ENCODE assay signal across 25 cellular contexts in genomic region chr2:187261705-187262104, GRCh38.
DNase-seq lines count a peak whose midpoint lies in the region; ATAC-seq, FAIRE-seq and TF ChIP-seq lines count a peak whose summit lies in the region.
"Had no signal": no experiment of that assay in that cellular context is flagged by ENCODE, and none has a peak within 500 bp of the region (broad histone marks: within the 10 kb centered on the region; RNA-seq: fewer than 3 reads in every experiment).

No MANE protein-coding gene starts in this region.

- H3K4ac ChIP-seq in H9 (ENCODE audit: low read depth, low read length), result no peak overlapping the region

- POLR2A ChIA-PET in WTC11 (lab: Charles Lee), result no interaction called here

- no peaks in the 10 kb centered on the region for H4K20me1 ChIP-seq in H9 (ENCODE audit: control insufficient read depth, insufficient read depth, insufficient read length)
- H4K20me1 ChIP-seq: BLaER1 had no signal

- H3K27ac Mint-ChIP-seq in H9 (peak overlapping the region in 2 of 3 experiments; percentile 34 to 54; a peak in 2 of 7 replicates), WTC11 (peak overlapping the region; percentile 15; the same call in 1 of the 2 replicates)
- H3K27ac Mint-ChIP-seq: CD14-positive monocyte; CD4-positive, alpha-beta memory T cell; CD4-positive, CD25-positive, alpha-beta regulatory T cell; CD8-positive, alpha-beta memory T cell had no signal

- H3K27me3 ChIP-seq in H9 (ENCODE audit: insufficient read depth, low read length), result no peaks in the 10 kb centered on the region
- H3K27me3 ChIP-seq: BE2C, BLaER1 had no signal

- no peak overlapping the region for H3K23ac ChIP-seq in H9 (ENCODE audit: insufficient read length, low read depth, low read length)

- H3K27me3 Mint-ChIP-seq in H9 (ENCODE audit: low read depth) (no peaks in the 10 kb centered on the region), WTC11 (ENCODE audit: low read depth) (no peaks in the 10 kb centered on the region)
- H3K27me3 Mint-ChIP-seq: CD4-positive, alpha-beta memory T cell; CD4-positive, CD25-positive, alpha-beta regulatory T cell; CD8-positive, alpha-beta memory T cell had no signal

- no peak overlapping the region for H3K18ac ChIP-seq in H9 (ENCODE audit: insufficient read length, low read depth, low read length)

- H3K4me2 ChIP-seq in H9 (ENCODE audit: insufficient read depth, insufficient read length, low read length), result no peak overlapping the region
- H3K4me2 ChIP-seq: BLaER1 had no signal

- no peak overlapping the region for H2AK5ac ChIP-seq in H9 (ENCODE audit: insufficient read length, low read length)

- H4K91ac ChIP-seq in H9 (ENCODE audit: insufficient read length, low read depth, low read length), result no peak overlapping the region

- H3K4me3 Mint-ChIP-seq in H9 (no peak overlapping the region), WTC11 (no peak overlapping the region)
- H3K4me3 Mint-ChIP-seq: CD14-positive monocyte; CD4-positive, CD25-positive, alpha-beta regulatory T cell; CD8-positive, alpha-beta memory T cell had no signal

- H2BK12ac ChIP-seq in H9 (ENCODE audit: insufficient read length, low read depth, low read length), result no peak overlapping the region

- no peaks in the 10 kb centered on the region for H3K4me1 ChIP-seq in H9 (ENCODE audit: insufficient read depth, low read length)
- H3K4me1 ChIP-seq: BE2C, BLaER1 had no signal

- ATAC-seq in WTC11 (no peak), HG02938 (IDR thresholded peaks at IDR 0.05; ENCODE audit: unreplicated experiment) (no peak), GM18858 (IDR thresholded peaks at IDR 0.05; ENCODE audit: unreplicated experiment) (no peak), GM21526 (IDR thresholded peaks at IDR 0.05; ENCODE audit: low FRiP score, unreplicated experiment) (no peak)

- CTCF ChIA-PET in WTC11 (lab: Charles Lee), result no interaction called here

- no peak overlapping the region for H3K27ac ChIP-seq in H9 (ENCODE audit: insufficient read length, low read depth, low read length)
- H3K27ac ChIP-seq: BLaER1 had no signal

- no peaks in the 10 kb centered on the region for H3K9me3 ChIP-seq in H9 (ENCODE audit: control insufficient read depth, low read depth, low read length)
- H3K9me3 ChIP-seq: BE2C, BLaER1 had no signal

- H3T11ph ChIP-seq in H9 (ENCODE audit: low read length), result no peak overlapping the region

- no peak overlapping the region for H2AFZ ChIP-seq in H9 (ENCODE audit: low read length)

- H3K9ac ChIP-seq in H9 (ENCODE audit: extremely low read depth, insufficient read length, low read length), result no peak overlapping the region
- H3K9ac ChIP-seq: BLaER1 had no signal

- DNase-seq in H9 (no peak), WTC11 (ENCODE audit: low spot score) (no peak)
- DNase-seq: 8988T; ACHN; BE2C; C1 segment of cervical spinal cord; CD4-positive, alpha-beta memory T cell; CD4-positive, CD25-positive, alpha-beta regulatory T cell; CD8-positive, alpha-beta memory T cell; COR-L47; DMS 273 treated with DMSO at 0.1 percent for 48 hours; DMS153; DMS53; DMS79; DND-41; EL; GF-D8 had no signal

- H3K14ac ChIP-seq in H9 (ENCODE audit: insufficient read depth, low read length), result no peak overlapping the region

- H4K8ac ChIP-seq in H9 (replicated peaks; ENCODE audit: insufficient read length, low read depth, low read length), result no peak overlapping the region

- no peaks in the 10 kb centered on the region for H3K23me2 ChIP-seq in H9 (ENCODE audit: insufficient read length, low read depth, low read length, poor library complexity, severe bottlenecking)

- H3K79me2 ChIP-seq in H9 (ENCODE audit: insufficient read depth, low read length), result no peaks in the 10 kb centered on the region

- TF ChIP-seq CTCF in H9 (conservative IDR thresholded peaks at IDR 0.05) (no peak), WTC11 (IDR thresholded peaks at IDR 0.05) (no peak)

- FAIRE-seq in G401.6 (lab: Jason Lieb, UNC), result peak; percentile 30
- FAIRE-seq: A204.1, GM12891 had no signal

- no peak overlapping the region for H2BK5ac ChIP-seq in H9 (ENCODE audit: insufficient read length, low read length)

- H3K56ac ChIP-seq in H9 (ENCODE audit: insufficient read length, low read depth, low read length), result no peak overlapping the region

- H4K5ac ChIP-seq in H9 (ENCODE audit: insufficient read length, low read depth, low read length), result no peak overlapping the region

- H3K79me1 ChIP-seq in H9 (ENCODE audit: insufficient read depth, low read depth, low read length, poor library complexity, severe bottlenecking), result no peaks in the 10 kb centered on the region

- H3K36me3 Mint-ChIP-seq in H9 (ENCODE audit: insufficient read depth in 1 of 3, low read depth in 3 of 3) (peaks cover 0 to 2% (median 0%) of the 10 kb centered on the region in 3 experiments; a peak in 1 of 7 replicates), WTC11 (peaks cover 3% of the 10 kb centered on the region; the same call in 1 of the 2 replicates)
- H3K36me3 Mint-ChIP-seq: CD14-positive monocyte; CD4-positive, alpha-beta memory T cell; CD4-positive, CD25-positive, alpha-beta regulatory T cell; CD8-positive, alpha-beta memory T cell had no signal

- H2BK20ac ChIP-seq in H9 (ENCODE audit: low read depth, low read length, poor library complexity, severe bottlenecking), result no peak overlapping the region

- WGBS in H9 (ENCODE audit: extremely low coverage, insufficient read length, low lambda C conversion rate), result no CpG with 5 or more reads among the region's 1 CpG

- H3K4me1 Mint-ChIP-seq in H9 (peaks cover 31 to 39% of the 10 kb centered on the region in 2 experiments), WTC11 (peaks cover 44% of the 10 kb centered on the region)
- H3K4me1 Mint-ChIP-seq: CD14-positive monocyte; CD4-positive, alpha-beta memory T cell; CD4-positive, CD25-positive, alpha-beta regulatory T cell; CD8-positive, alpha-beta memory T cell had no signal

- no peak overlapping the region for H2BK15ac ChIP-seq in H9 (ENCODE audit: low read depth, low read length)

- no peaks in the 10 kb centered on the region for H3K9me3 Mint-ChIP-seq in H9
- H3K9me3 Mint-ChIP-seq in WTC11, result no peaks in the 10 kb centered on the region; the same call in 1 of the 2 replicates

- no peak overlapping the region for H2BK120ac ChIP-seq in H9 (ENCODE audit: low read depth, low read length, poor library complexity, severe bottlenecking)

TF ChIP-seq in WTC11, 78 proteins besides CTCF, POLR2A, EP300 and RAD21:
- TF ChIP-seq NFE2L1 (CRISPR knock-in tag; IDR thresholded peaks at IDR 0.05) (no peak), OVOL2 (CRISPR knock-in tag; IDR thresholded peaks at IDR 0.05; ENCODE audit: borderline replicate concordance) (no peak), E2F1 (CRISPR knock-in tag; IDR thresholded peaks at IDR 0.05) (no peak)
TF ChIP-seq in WTC11: peak in this region for 0.
